In the genomic region with DNA sequence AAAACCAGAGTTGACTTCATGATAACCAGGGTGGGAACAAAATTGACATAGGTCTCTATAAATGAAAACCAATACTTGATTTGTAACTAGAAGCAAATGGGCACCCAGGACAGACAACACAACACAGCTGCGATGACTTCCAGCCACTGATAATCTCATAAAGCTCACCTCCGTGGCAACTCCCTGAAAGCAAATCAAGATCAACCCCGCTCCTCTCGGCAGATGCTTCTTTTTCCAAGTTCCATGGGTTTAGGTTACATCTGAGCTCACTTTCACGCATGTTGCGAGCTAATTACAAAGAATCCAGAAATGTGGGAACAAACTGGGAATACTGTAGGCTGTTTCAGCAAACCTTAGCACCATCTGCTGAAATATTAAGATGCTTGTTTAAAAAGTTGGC, we compare ENCODE assay signal across 1 cellular context.
TF ChIP-seq lines count a peak whose summit lies in the region.

No MANE protein-coding gene starts in this region.

TF ChIP-seq in WTC11, 78 proteins besides CTCF, POLR2A, EP300 and RAD21 (continued from another document):
- TF ChIP-seq, protein P1, sequence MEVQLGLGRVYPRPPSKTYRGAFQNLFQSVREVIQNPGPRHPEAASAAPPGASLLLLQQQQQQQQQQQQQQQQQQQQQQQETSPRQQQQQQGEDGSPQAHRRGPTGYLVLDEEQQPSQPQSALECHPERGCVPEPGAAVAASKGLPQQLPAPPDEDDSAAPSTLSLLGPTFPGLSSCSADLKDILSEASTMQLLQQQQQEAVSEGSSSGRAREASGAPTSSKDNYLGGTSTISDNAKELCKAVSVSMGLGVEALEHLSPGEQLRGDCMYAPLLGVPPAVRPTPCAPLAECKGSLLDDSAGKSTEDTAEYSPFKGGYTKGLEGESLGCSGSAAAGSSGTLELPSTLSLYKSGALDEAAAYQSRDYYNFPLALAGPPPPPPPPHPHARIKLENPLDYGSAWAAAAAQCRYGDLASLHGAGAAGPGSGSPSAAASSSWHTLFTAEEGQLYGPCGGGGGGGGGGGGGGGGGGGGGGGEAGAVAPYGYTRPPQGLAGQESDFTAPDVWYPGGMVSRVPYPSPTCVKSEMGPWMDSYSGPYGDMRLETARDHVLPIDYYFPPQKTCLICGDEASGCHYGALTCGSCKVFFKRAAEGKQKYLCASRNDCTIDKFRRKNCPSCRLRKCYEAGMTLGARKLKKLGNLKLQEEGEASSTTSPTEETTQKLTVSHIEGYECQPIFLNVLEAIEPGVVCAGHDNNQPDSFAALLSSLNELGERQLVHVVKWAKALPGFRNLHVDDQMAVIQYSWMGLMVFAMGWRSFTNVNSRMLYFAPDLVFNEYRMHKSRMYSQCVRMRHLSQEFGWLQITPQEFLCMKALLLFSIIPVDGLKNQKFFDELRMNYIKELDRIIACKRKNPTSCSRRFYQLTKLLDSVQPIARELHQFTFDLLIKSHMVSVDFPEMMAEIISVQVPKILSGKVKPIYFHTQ (CRISPR knock-in tag; IDR thresholded peaks at IDR 0.05): no peak
- TF ChIP-seq, protein P2, sequence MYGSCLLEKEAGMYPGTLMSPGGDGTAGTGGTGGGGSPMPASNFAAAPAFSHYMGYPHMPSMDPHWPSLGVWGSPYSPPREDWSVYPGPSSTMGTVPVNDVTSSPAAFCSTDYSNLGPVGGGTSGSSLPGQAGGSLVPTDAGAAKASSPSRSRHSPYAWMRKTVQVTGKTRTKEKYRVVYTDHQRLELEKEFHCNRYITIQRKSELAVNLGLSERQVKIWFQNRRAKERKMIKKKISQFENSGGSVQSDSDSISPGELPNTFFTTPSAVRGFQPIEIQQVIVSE (CRISPR knock-in tag; IDR thresholded peaks at IDR 0.05; ENCODE audit: borderline replicate concordance): no peak
- no peak for TF ChIP-seq ZBTB21 (CRISPR knock-in tag; IDR thresholded peaks at IDR 0.05; ENCODE audit: borderline replicate concordance)
- TF ChIP-seq, protein P3, sequence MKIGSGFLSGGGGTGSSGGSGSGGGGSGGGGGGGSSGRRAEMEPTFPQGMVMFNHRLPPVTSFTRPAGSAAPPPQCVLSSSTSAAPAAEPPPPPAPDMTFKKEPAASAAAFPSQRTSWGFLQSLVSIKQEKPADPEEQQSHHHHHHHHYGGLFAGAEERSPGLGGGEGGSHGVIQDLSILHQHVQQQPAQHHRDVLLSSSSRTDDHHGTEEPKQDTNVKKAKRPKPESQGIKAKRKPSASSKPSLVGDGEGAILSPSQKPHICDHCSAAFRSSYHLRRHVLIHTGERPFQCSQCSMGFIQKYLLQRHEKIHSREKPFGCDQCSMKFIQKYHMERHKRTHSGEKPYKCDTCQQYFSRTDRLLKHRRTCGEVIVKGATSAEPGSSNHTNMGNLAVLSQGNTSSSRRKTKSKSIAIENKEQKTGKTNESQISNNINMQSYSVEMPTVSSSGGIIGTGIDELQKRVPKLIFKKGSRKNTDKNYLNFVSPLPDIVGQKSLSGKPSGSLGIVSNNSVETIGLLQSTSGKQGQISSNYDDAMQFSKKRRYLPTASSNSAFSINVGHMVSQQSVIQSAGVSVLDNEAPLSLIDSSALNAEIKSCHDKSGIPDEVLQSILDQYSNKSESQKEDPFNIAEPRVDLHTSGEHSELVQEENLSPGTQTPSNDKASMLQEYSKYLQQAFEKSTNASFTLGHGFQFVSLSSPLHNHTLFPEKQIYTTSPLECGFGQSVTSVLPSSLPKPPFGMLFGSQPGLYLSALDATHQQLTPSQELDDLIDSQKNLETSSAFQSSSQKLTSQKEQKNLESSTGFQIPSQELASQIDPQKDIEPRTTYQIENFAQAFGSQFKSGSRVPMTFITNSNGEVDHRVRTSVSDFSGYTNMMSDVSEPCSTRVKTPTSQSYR (CRISPR knock-in tag; IDR thresholded peaks at IDR 0.05): no peak
TF ChIP-seq in WTC11: peak in this region for 0.
